In the genomic region with DNA sequence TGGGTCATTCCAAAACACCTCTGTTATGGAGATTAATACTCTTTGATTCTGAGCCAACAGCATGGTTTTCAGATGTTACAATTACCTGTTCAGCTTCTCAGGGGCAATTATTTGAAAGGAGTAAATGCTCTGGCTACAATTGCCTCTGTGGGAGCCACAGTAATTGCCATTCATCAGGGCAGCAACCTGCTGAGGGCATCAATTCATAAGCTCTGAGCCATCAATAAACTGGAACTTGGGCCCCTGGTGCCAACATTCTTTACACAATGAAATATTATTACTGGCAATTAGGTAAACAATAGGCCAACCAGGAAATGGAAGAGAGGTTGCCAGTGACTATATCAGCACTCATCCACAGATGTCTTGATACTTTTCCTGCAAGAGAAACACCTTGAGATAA, we compare ENCODE assay signal across 22 cellular contexts.
DNase-seq lines count a peak whose midpoint lies in the region; TF ChIP-seq lines count a peak whose summit lies in the region.
"Had no signal": no experiment of that assay in that cellular context is flagged by ENCODE, and none has a peak within 500 bp of the region (broad histone marks: within the 10 kb centered on the region; RNA-seq: fewer than 3 reads in every experiment).

No MANE protein-coding gene starts in this region.

- H3K9me3 ChIP-seq in tibial artery, result no peaks in the 10 kb centered on the region
- H3K9me3 ChIP-seq: BLaER1 treated with 17β-estradiol and CSF1 and Interleukin-3, amounts not matched to agents 10 nM and 100 nM; lower lobe of right lung; testis had no signal

- DNase-seq in DMS153 (lab: John Stamatoyannopoulos, UW) (peak; percentile 84), NCI-H1105 treated with DMSO at 0.1 percent for 48 hours (lab: John Stamatoyannopoulos, UW) (peak; percentile 99), NCI-H69 (lab: John Stamatoyannopoulos, UW) (peak; percentile 99), epithelial cell of prostate (ENCODE audit: low read depth, low spot score) (no peak), inferior parietal cortex (ENCODE audit: extremely low spot score) (no peak), ecto neural progenitor cell (ENCODE audit: low spot score) (no peak), tibial artery (no peak)
- DNase-seq in activated CD4-positive, alpha-beta T cell treated with anti-CD3 and anti-CD28 coated beads, Interleukin-2, amount 50 U/mL, for 4 hours, result no peak
- DNase-seq: activated CD8-positive, alpha-beta memory T cell treated with anti-CD3 and anti-CD28 coated beads, Interleukin-2, amount 10 ng/mL, durations not matched to agents 7 days and 5 days; activated effector memory CD4-positive, alpha-beta T cell treated with Interleukin-2 at 50 U/mL for 16 hours; DMS 273 treated with DMSO at 0.1 percent for 48 hours; dorsolateral prefrontal cortex; GF-D8; glutamatergic neuron; GOT3; immature natural killer cell; lower lobe of right lung; occipital lobe; testis had no signal

- no peaks in the 10 kb centered on the region for H3K4me1 ChIP-seq in tibial artery
- H3K4me1 ChIP-seq: BLaER1 treated with 17β-estradiol and CSF1 and Interleukin-3, amounts not matched to agents 10 nM and 100 nM; lower lobe of right lung; testis had no signal

- H3K36me3 ChIP-seq in tibial artery, result no peaks in the 10 kb centered on the region
- H3K36me3 ChIP-seq: BLaER1 treated with 17β-estradiol and CSF1 and Interleukin-3, amounts not matched to agents 10 nM and 100 nM; cardiac muscle cell; lower lobe of right lung had no signal

- H3K4me3 ChIP-seq in tibial artery, result no peak overlapping the region
- H3K4me3 ChIP-seq: BLaER1 treated with 17β-estradiol and CSF1 and Interleukin-3, amounts not matched to agents 10 nM and 100 nM; cardiac muscle cell; dorsolateral prefrontal cortex; lower lobe of right lung; testis had no signal

- intact Hi-C loops in tibial artery (cut with DNase I; ENCODE audit: low total_unique reads), result no loop called here

- no peaks in the 10 kb centered on the region for H3K27me3 ChIP-seq in tibial artery
- H3K27me3 ChIP-seq: BLaER1 treated with 17β-estradiol and CSF1 and Interleukin-3, amounts not matched to agents 10 nM and 100 nM; cardiac muscle cell; dorsolateral prefrontal cortex; testis had no signal

- H3K27ac ChIP-seq in epithelial cell of prostate (peak overlapping the region; percentile 11), tibial artery (no peak overlapping the region)
- H3K27ac ChIP-seq: BLaER1 treated with 17β-estradiol and CSF1 and Interleukin-3, amounts not matched to agents 10 nM and 100 nM; cardiac muscle cell; dorsolateral prefrontal cortex; lower lobe of right lung; RWPE1; testis had no signal

- TF ChIP-seq CTCF in tibial artery (IDR thresholded peaks at IDR 0.05), result no peak

Comparison
In these comparisons a context has a peak if more than half of its experiments do, and no peak if none do; other contexts are left out.
1. DNase-seq: peak in DMS153 (single experiment), NCI-H1105 treated with DMSO at 0.1 percent for 48 hours (single experiment) and NCI-H69 (single experiment); none in epithelial cell of prostate (single experiment), inferior parietal cortex (single experiment), activated CD4-positive, alpha-beta T cell treated with anti-CD3 and anti-CD28 coated beads, Interleukin-2, amount 50 U/mL, for 4 hours (0 of 2), ecto neural progenitor cell (single experiment) and tibial artery (0 of 2).